ENCODE assay signal across 21 cellular contexts in genomic region chr1:214174508-214175199, GRCh38.
DNase-seq lines count a peak whose midpoint lies in the region; ATAC-seq, FAIRE-seq and TF ChIP-seq lines count a peak whose summit lies in the region.
"Had no signal": no experiment of that assay in that cellular context is flagged by ENCODE, and none has a peak within 500 bp of the region (broad histone marks: within the 10 kb centered on the region; RNA-seq: fewer than 3 reads in every experiment).

No MANE protein-coding gene starts in this region.

- TF ChIP-seq POLR2A in HepG2 (IDR thresholded peaks at IDR 0.05; ENCODE audit: insufficient read depth in 1 of 2, low read depth in 2 of 2, low read length in 2 of 2) = no peak

- H3K36me3 ChIP-seq in liver (ENCODE audit: control insufficient read depth in 4 of 4, insufficient read depth in 3 of 4, low read depth in 1 of 4, low read length in 3 of 4) (no peaks in the 10 kb centered on the region), HepG2 (replicated peaks in 1 of 2; ENCODE audit: control insufficient read depth in 1 of 2, insufficient read depth in 2 of 2, low read length in 2 of 2) (no peaks in the 10 kb centered on the region), pancreas (no peaks in the 10 kb centered on the region)
- H3K36me3 ChIP-seq: BLaER1 treated with 17β-estradiol and CSF1 and Interleukin-3, amounts not matched to agents 10 nM and 100 nM had no signal

- H3K4me3 ChIP-seq in liver (ENCODE audit: low read depth in 1 of 3, low read length in 3 of 3) (no peak overlapping the region), HepG2 (replicated peaks in 1 of 3; ENCODE audit: insufficient read depth in 1 of 3, low read depth in 2 of 3, low read length in 3 of 3) (no peak overlapping the region), pancreas (no peak overlapping the region)
- H3K4me3 ChIP-seq: BLaER1 treated with 17β-estradiol and CSF1 and Interleukin-3, amounts not matched to agents 10 nM and 100 nM had no signal

- ATAC-seq in HepG2 (no peak), left lobe of liver (peak; percentile 93), pancreas (peak in 3 of 4 donors; percentile 35 to 83 (median 62)), HG03025 (IDR thresholded peaks at IDR 0.05; ENCODE audit: low FRiP score, unreplicated experiment) (no peak)
- ATAC-seq: CD8-positive, alpha-beta T cell had no signal

- DNase-seq in HepG2 (ENCODE audit: low spot score) = no peak
- DNase-seq in left lobe of liver (ENCODE audit: low spot score) = no peak
- DNase-seq in pancreas = no peak
- DNase-seq in activated T-helper 2 cell treated with anti-CD3 and anti-CD28 coated beads, Interferon-gamma antibody, Interleukin-2, Interleukin-4, amounts not matched to agents 10 μg/mL and 5 μg/mL and 100 μg/mL, durations not matched to agents 14 hours and 24 hours and 36 hours (ENCODE audit: low spot score) = no peak
- DNase-seq: 8988T; AML-193; Caco-2; Calu3; CD4-positive, alpha-beta T cell; CD8-positive, alpha-beta T cell; DMS79 treated with DMSO at 0.1 percent for 48 hours; GF-D8 had no signal

- no peaks in the 10 kb centered on the region for H3K36me3 Mint-ChIP-seq in activated T-helper 2 cell treated with anti-CD3 and anti-CD28 coated beads, Interferon-gamma antibody, Interleukin-2, Interleukin-4, amounts not matched to agents 10 μg/mL and 5 μg/mL and 100 μg/mL, durations not matched to agents 14 hours and 24 hours and 36 hours (ENCODE audit: low read depth)
- H3K36me3 Mint-ChIP-seq: CD8-positive, alpha-beta T cell had no signal

- no peak overlapping the region for H3K27ac Mint-ChIP-seq in activated T-helper 2 cell treated with anti-CD3 and anti-CD28 coated beads, Interferon-gamma antibody, Interleukin-2, Interleukin-4, amounts not matched to agents 10 μg/mL and 5 μg/mL and 100 μg/mL, durations not matched to agents 14 hours and 24 hours and 36 hours
- H3K27ac Mint-ChIP-seq: B cell; CD4-positive, alpha-beta T cell; CD8-positive, alpha-beta T cell had no signal

- TF ChIP-seq RAD21 in liver (IDR thresholded peaks at IDR 0.05) (peak in 1 of 2 donors; percentile 15), HepG2 (CRISPR knock-in tag; IDR thresholded peaks at IDR 0.05) (no peak)

- WGBS in liver = 14% methylated on average over 2 of the region's 2 CpGs
- WGBS in HepG2 (ENCODE audit: low lambda C conversion rate) = 3% methylated on average over 2 of the region's 2 CpGs
- 12 to 14% methylated on average over 2 of the region's 2 CpGs for WGBS in pancreas, 2 donors

- in situ Hi-C loops in HepG2 (cut with HindIII; ENCODE audit: extremely low pct_ligation_motif_present, low pct_unique_long_range_greater_than_20kb) = no loop called here

- H3K4me2 ChIP-seq in HepG2 (ENCODE audit: low read depth, low read length) = no peak overlapping the region

- no peaks in the 10 kb centered on the region for H3K9me3 Mint-ChIP-seq in activated T-helper 2 cell treated with anti-CD3 and anti-CD28 coated beads, Interferon-gamma antibody, Interleukin-2, Interleukin-4, amounts not matched to agents 10 μg/mL and 5 μg/mL and 100 μg/mL, durations not matched to agents 14 hours and 24 hours and 36 hours
- H3K9me3 Mint-ChIP-seq: CD4-positive, alpha-beta T cell; CD8-positive, alpha-beta T cell had no signal

- no peak overlapping the region for H3K4me3 Mint-ChIP-seq in activated T-helper 2 cell treated with anti-CD3 and anti-CD28 coated beads, Interferon-gamma antibody, Interleukin-2, Interleukin-4, amounts not matched to agents 10 μg/mL and 5 μg/mL and 100 μg/mL, durations not matched to agents 14 hours and 24 hours and 36 hours (ENCODE audit: low read depth)
- H3K4me3 Mint-ChIP-seq: B cell; CD4-positive, alpha-beta T cell; CD8-positive, alpha-beta T cell had no signal

- H3K9me3 ChIP-seq in liver (ENCODE audit: control insufficient read depth in 4 of 4, low read length in 3 of 4) (no peaks in the 10 kb centered on the region), HepG2 (ENCODE audit: low read length) (no peaks in the 10 kb centered on the region), pancreas (no peaks in the 10 kb centered on the region)
- H3K9me3 ChIP-seq: Caco-2 had no signal

- TF ChIP-seq EP300 in HepG2 (IDR thresholded peaks at IDR 0.05; ENCODE audit: low read depth in 2 of 2, low read length in 2 of 2) = no peak
- TF ChIP-seq EP300 in HepG2 (CRISPR knock-in tag; IDR thresholded peaks at IDR 0.05; ENCODE audit: borderline replicate concordance) = no peak

- no TSS peak for BruUV-seq in HepG2 (replicated peaks; lab: Mats Ljungman, UMichigan)

- H3K79me2 ChIP-seq in HepG2 (ENCODE audit: insufficient read depth, low read length) = no peaks in the 10 kb centered on the region

- no peak for FAIRE-seq in HepG2 (lab: Jason Lieb, UNC)
- no peak for FAIRE-seq in pancreas (lab: Jason Lieb, UNC)
- FAIRE-seq: A204.1, G401.6, GM12891, GM18507 had no signal

- no peaks in the 10 kb centered on the region for H4K20me1 ChIP-seq in HepG2 (ENCODE audit: insufficient read depth, low read length)
- H4K20me1 ChIP-seq: BLaER1 treated with 17β-estradiol and CSF1 and Interleukin-3, amounts not matched to agents 10 nM and 100 nM had no signal

- H3K27me3 ChIP-seq in liver (ENCODE audit: control insufficient read depth in 4 of 4, insufficient read depth in 4 of 4, low read length in 3 of 4) (no peaks in the 10 kb centered on the region), HepG2 (ENCODE audit: control insufficient read depth in 1 of 2, insufficient read depth in 2 of 2, low read length in 2 of 2) (no peaks in the 10 kb centered on the region), pancreas (no peaks in the 10 kb centered on the region)
- H3K27me3 ChIP-seq: BLaER1 treated with 17β-estradiol and CSF1 and Interleukin-3, amounts not matched to agents 10 nM and 100 nM had no signal

- H3K27me3 Mint-ChIP-seq in activated T-helper 2 cell treated with anti-CD3 and anti-CD28 coated beads, Interferon-gamma antibody, Interleukin-2, Interleukin-4, amounts not matched to agents 10 μg/mL and 5 μg/mL and 100 μg/mL, durations not matched to agents 14 hours and 24 hours and 36 hours (ENCODE audit: low read depth) = peaks cover 26% of the 10 kb centered on the region

- H3K4me1 Mint-ChIP-seq in activated T-helper 2 cell treated with anti-CD3 and anti-CD28 coated beads, Interferon-gamma antibody, Interleukin-2, Interleukin-4, amounts not matched to agents 10 μg/mL and 5 μg/mL and 100 μg/mL, durations not matched to agents 14 hours and 24 hours and 36 hours (ENCODE audit: low read depth) = no peaks in the 10 kb centered on the region
- H3K4me1 Mint-ChIP-seq: B cell had no signal

- no peak for TF ChIP-seq CTCF in liver (IDR thresholded peaks at IDR 0.05; ENCODE audit: low read depth, low read length, missing input control)
- no peak for TF ChIP-seq CTCF in HepG2 (CRISPR knock-in tag; IDR thresholded peaks at IDR 0.05)
- no peak for TF ChIP-seq CTCF in pancreas (IDR thresholded peaks at IDR 0.05)

- intact Hi-C loops in HepG2 (cut with micrococcal nuclease; ENCODE audit: unreplicated experiment) (no loop called here), pancreas (cut with DNase I) (no loop called here)
- intact Hi-C loops in activated T-helper 2 cell treated with anti-CD3 and anti-CD28 coated beads, Interferon-gamma antibody, Interleukin-2, Interleukin-4, amounts not matched to agents 10 μg/mL and 5 μg/mL and 100 μg/mL, durations not matched to agents 14 hours and 24 hours and 36 hours (cut with micrococcal nuclease) = no loop called here

- POLR2A ChIA-PET in HepG2 (lab: Yijun Ruan, JAX) = no interaction called here

- no peak overlapping the region for H3K9ac ChIP-seq in liver (ENCODE audit: low read depth in 1 of 2, low read length in 2 of 2)
- H3K9ac ChIP-seq in HepG2 (ENCODE audit: insufficient read depth, low read depth, low read length) = no peak overlapping the region
- H3K9ac ChIP-seq: BLaER1 treated with 17β-estradiol and CSF1 and Interleukin-3, amounts not matched to agents 10 nM and 100 nM had no signal

- CTCF ChIA-PET in HepG2 (lab: Yijun Ruan, JAX; ENCODE audit: low intra/inter-chr PET ratio, low total read pairs) = no interaction called here

- peaks cover 0 to 24% (median 18%) of the 10 kb centered on the region in 4 donors for H3K4me1 ChIP-seq in liver (ENCODE audit: control insufficient read depth in 4 of 4, insufficient read depth in 4 of 4, low read length in 3 of 4)
- H3K4me1 ChIP-seq in HepG2 (ENCODE audit: insufficient read depth, low read length) = no peaks in the 10 kb centered on the region
- peaks cover 0 to 8% (median 4%) of the 10 kb centered on the region in 3 donors for H3K4me1 ChIP-seq in pancreas
- H3K4me1 ChIP-seq: Caco-2 had no signal

- H2AFZ ChIP-seq in HepG2 (ENCODE audit: low read length) = no peak overlapping the region

- H3K27ac ChIP-seq in liver (ENCODE audit: low read depth in 1 of 2, low read length in 2 of 2) = peak overlapping the region in 1 of 2 donors; percentile 44
- no peak overlapping the region for H3K27ac ChIP-seq in HepG2 (ENCODE audit: extremely low read length, insufficient read depth, low read length)
- no peak overlapping the region for H3K27ac ChIP-seq in pancreas
- H3K27ac ChIP-seq: BLaER1 treated with 17β-estradiol and CSF1 and Interleukin-3, amounts not matched to agents 10 nM and 100 nM; C4-2B had no signal

TF ChIP-seq in liver, 16 proteins besides CTCF, POLR2A, EP300 and RAD21 (continues in another document):
- peak; percentile 43 for TF ChIP-seq FOXA1 (IDR thresholded peaks at IDR 0.05)
- TF ChIP-seq SP1 (IDR thresholded peaks at IDR 0.05) = peak; percentile 41
- TF ChIP-seq MAX (IDR thresholded peaks at IDR 0.05) = no peak
- TF ChIP-seq HNF4G (IDR thresholded peaks at IDR 0.05) = no peak
- TF ChIP-seq FOXA2 (IDR thresholded peaks at IDR 0.05) = peak; percentile 65
- no peak for TF ChIP-seq EGR1 (IDR thresholded peaks at IDR 0.05; ENCODE audit: low read depth in 2 of 2)
- peak; percentile 38 for TF ChIP-seq YY1 (IDR thresholded peaks at IDR 0.05)
- TF ChIP-seq HNF4A (conservative IDR thresholded peaks at IDR 0.05) = peak; percentile 61 to 66

TF ChIP-seq in HepG2, 621 proteins besides CTCF, POLR2A, EP300 and RAD21 (continues in another document):
- no peak for TF ChIP-seq SIX4 (CRISPR knock-in tag; IDR thresholded peaks at IDR 0.05)

Comparison
In these comparisons a context has a peak if more than half of its experiments do, and no peak if none do; other contexts are left out.
1. ATAC-seq: peak in left lobe of liver (single experiment) and pancreas (3 of 4); none in HepG2 (single experiment) and HG03025 (single experiment).